In the genomic region with DNA sequence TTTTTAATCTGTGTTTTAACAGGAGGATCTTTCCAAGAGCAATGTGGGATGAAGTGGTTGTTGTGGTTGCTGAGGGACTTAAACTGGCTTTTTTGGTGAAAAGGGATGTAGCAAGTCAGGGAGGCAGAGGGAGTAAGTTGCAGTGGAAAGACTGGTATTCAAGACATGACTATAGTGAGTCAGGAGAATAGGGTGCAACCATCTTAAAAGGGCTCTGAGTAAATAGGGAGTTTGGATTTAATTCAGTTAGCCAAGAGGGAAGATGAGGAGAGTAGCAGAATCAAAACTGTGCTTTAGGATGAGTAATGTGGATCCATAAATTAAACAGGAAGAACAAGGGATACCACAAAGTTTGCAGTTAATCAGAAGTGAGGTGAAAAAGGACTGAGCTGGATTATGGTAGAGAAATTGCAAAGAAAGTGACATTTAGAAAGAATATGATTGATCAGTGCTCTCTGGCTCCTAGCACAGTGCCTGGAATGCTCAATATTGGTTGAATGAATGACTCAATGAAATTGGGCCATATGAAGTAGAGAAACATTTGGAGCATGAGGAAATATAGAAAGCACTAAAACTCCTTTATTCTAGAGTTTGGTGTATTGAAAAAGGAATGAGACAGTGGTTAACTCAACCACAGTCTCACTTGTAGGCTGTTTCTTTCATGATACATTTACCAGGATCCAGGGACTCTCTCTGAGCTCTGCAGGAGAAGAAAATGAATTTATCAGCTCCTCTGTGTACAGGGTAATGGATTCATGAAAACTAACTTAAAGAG, we compare ENCODE assay signal across 1 cellular context.
TF ChIP-seq lines count a peak whose summit lies in the region.

No MANE protein-coding gene starts in this region.

TF ChIP-seq in WTC11, 78 proteins besides CTCF, POLR2A, EP300 and RAD21 (continued from another document):
- TF ChIP-seq SMAD3 (CRISPR knock-in tag; IDR thresholded peaks at IDR 0.05; ENCODE audit: borderline replicate concordance) (no peak), HMGA2 (CRISPR knock-in tag; IDR thresholded peaks at IDR 0.05) (no peak), HMGXB4 (CRISPR knock-in tag; IDR thresholded peaks at IDR 0.05) (no peak), E2F5 (CRISPR knock-in tag; IDR thresholded peaks at IDR 0.05) (no peak), RORB (CRISPR knock-in tag; IDR thresholded peaks at IDR 0.05) (no peak), ETV6 (CRISPR knock-in tag; IDR thresholded peaks at IDR 0.05) (no peak), CREM (CRISPR knock-in tag; IDR thresholded peaks at IDR 0.05) (no peak), NR2C2 (CRISPR knock-in tag; IDR thresholded peaks at IDR 0.05) (no peak), FOXJ3 (CRISPR knock-in tag; IDR thresholded peaks at IDR 0.05; ENCODE audit: borderline replicate concordance) (no peak), STAT6 (CRISPR knock-in tag; conservative IDR thresholded peaks at IDR 0.05; ENCODE audit: low read depth) (no peak), IRF2 (CRISPR knock-in tag; IDR thresholded peaks at IDR 0.05; ENCODE audit: borderline replicate concordance, low read depth) (no peak), PRRX2 (CRISPR knock-in tag; IDR thresholded peaks at IDR 0.05) (no peak), ZNF281 (CRISPR knock-in tag; IDR thresholded peaks at IDR 0.05) (no peak)
